ENCODE assay signal across 8 cellular contexts in genomic region chr17:74775409-74776043, GRCh38. TPM values are rescaled to one million over a fixed set of nuclear protein-coding genes. Genes with fewer than 3 reads are reported as not detected.
DNase-seq lines count a peak whose midpoint lies in the region; ATAC-seq, FAIRE-seq and TF ChIP-seq lines count a peak whose summit lies in the region.

No MANE protein-coding gene starts in this region.

- peak overlapping the region; percentile 86 for H3K9ac ChIP-seq in GM12878 (ENCODE audit: control insufficient read depth, insufficient read depth, low read length)

- in situ Hi-C loops in GM12878 (cut with MboI): no loop called here

- peaks cover 16% of the 10 kb centered on the region for H3K79me2 ChIP-seq in GM12878 (ENCODE audit: control insufficient read depth, insufficient read depth, low read length)

- WGBS in GM12878 (ENCODE audit: insufficient coverage, insufficient replicate concordance, low lambda C conversion rate, missing lambda C conversion rate): 25% methylated on average over 12 of the region's 12 CpGs

- POLR2A ChIA-PET in GM12878 (lab: Charles Lee): interaction anchor here (0.6 to 2.3 kb wide), 12 partner anchors 16 to 1011 kb away, joined by 3 to 15 read pairs (median 4); partner anchors contain the start of gene FDXR

- peak overlapping the region; percentile 83 for H3K27ac ChIP-seq in cardiac muscle cell
- H3K27ac ChIP-seq in GM12878 (ENCODE audit: control insufficient read depth, insufficient read depth): peak overlapping the region; percentile 59
- H3K27ac ChIP-seq in lower lobe of right lung: peak overlapping the region; percentile 78
- H3K27ac ChIP-seq in upper lobe of right lung: peak overlapping the region; percentile 77

- intact Hi-C loops in Right ventricle myocardium inferior (cut with DNase I) (loop anchor here (5.0 kb wide), 1 partner anchor 97 kb away; the partner anchor contains the start of gene FDXR), GM12878 (cut with micrococcal nuclease; ENCODE audit: unreplicated experiment) (no loop called here), lower lobe of right lung (cut with DNase I) (no loop called here), upper lobe of right lung (cut with DNase I) (no loop called here)

- H3K4me3 ChIP-seq in cardiac muscle cell (peak overlapping the region; percentile 61), GM12878 (peak overlapping the region; percentile 73), lower lobe of right lung (peak overlapping the region; percentile 92), upper lobe of right lung (peak overlapping the region; percentile 87)

- no peak for TF ChIP-seq EP300 in GM12878 (IDR thresholded peaks at IDR 0.05; ENCODE audit: borderline replicate concordance in 1 of 2, control insufficient read depth in 1 of 2, low read depth in 2 of 2, low read length in 2 of 2)

- H3K4me1 ChIP-seq in cardiac muscle cell (ENCODE audit: low read depth) (peaks cover 7% of the 10 kb centered on the region), GM12878 (ENCODE audit: control insufficient read depth, insufficient read depth, low read length) (peaks cover 23% of the 10 kb centered on the region), lower lobe of right lung (peaks cover 54% of the 10 kb centered on the region), upper lobe of right lung (peaks cover 23% of the 10 kb centered on the region)

- no peak for DNase-seq in cardiac muscle cell (ENCODE audit: low read depth in 1 of 2, low spot score in 1 of 2)
- no peak for DNase-seq in Right ventricle myocardium inferior (ENCODE audit: missing footprints)
- no peak for DNase-seq in GM12878 (ENCODE audit: low read depth, low spot score)
- DNase-seq in lower lobe of right lung: no peak
- DNase-seq in upper lobe of right lung: no peak
- DNase-seq in NCI-H345 treated with DMSO at 0.1 percent for 48 hours (lab: John Stamatoyannopoulos, UW; ENCODE audit: unreplicated experiment): no peak
- no peak for DNase-seq in stimulated activated naive CD4-positive, alpha-beta T cell (lab: John Stamatoyannopoulos, UW)
- DNase-seq in NCI-H2196 treated with DMSO at 0.1 percent for 48 hours (lab: John Stamatoyannopoulos, UW; ENCODE audit: unreplicated experiment): no peak

- TF ChIP-seq CTCF in cardiac muscle cell (IDR thresholded peaks at IDR 0.05; ENCODE audit: low read depth, low read length): no peak
- no peak for TF ChIP-seq CTCF in GM12878 (IDR thresholded peaks at IDR 0.05 in 2 of 3, conservative IDR thresholded peaks at IDR 0.05 in 1 of 3; ENCODE audit: control insufficient read depth in 2 of 3, extremely low read depth in 1 of 3, insufficient read depth in 1 of 3, low read depth in 3 of 3, low read length in 3 of 3)
- TF ChIP-seq CTCF in lower lobe of right lung (IDR thresholded peaks at IDR 0.05): no peak
- TF ChIP-seq CTCF in upper lobe of right lung (IDR thresholded peaks at IDR 0.05): no peak

- no peak for FAIRE-seq in GM12878 (lab: Jason Lieb, UNC)

- H3K27me3 ChIP-seq in cardiac muscle cell (no peaks in the 10 kb centered on the region), GM12878 (replicated peaks in 1 of 2; ENCODE audit: control insufficient read depth in 2 of 2, insufficient read depth in 2 of 2, low read length in 1 of 2) (no peaks in the 10 kb centered on the region), lower lobe of right lung (ENCODE audit: low read depth) (no peaks in the 10 kb centered on the region), upper lobe of right lung (no peaks in the 10 kb centered on the region)

- RAD21 ChIA-PET in GM12878 (lab: Charles Lee; ENCODE audit: unreplicated experiment): interaction anchor here (1.0 to 3.5 kb wide), 8 partner anchors 16 to 185 kb away, joined by 3 to 13 read pairs (median 4); partner anchors contain the start of gene RAB37

- TF ChIP-seq RAD21 in GM12878 (IDR thresholded peaks at IDR 0.05; ENCODE audit: insufficient read depth, low read depth, low read length): no peak

- no peaks in the 10 kb centered on the region for H3K9me3 ChIP-seq in cardiac muscle cell (ENCODE audit: low read depth)
- H3K9me3 ChIP-seq in GM12878 (replicated peaks; ENCODE audit: control insufficient read depth, insufficient read depth, low read length): no peaks in the 10 kb centered on the region
- no peaks in the 10 kb centered on the region for H3K9me3 ChIP-seq in lower lobe of right lung
- no peaks in the 10 kb centered on the region for H3K9me3 ChIP-seq in upper lobe of right lung

- peak overlapping the region; percentile 89 for H3K4me2 ChIP-seq in GM12878 (ENCODE audit: control insufficient read depth, insufficient read depth)

- CTCF ChIA-PET in GM12878 (lab: Yijun Ruan, JAX): interaction anchor here (0.7 to 7.0 kb wide), 11 partner anchors 16 to 215 kb away, joined by 3 to 60 read pairs (median 3); no protein-coding TSS in a partner anchor

- ATAC-seq in Right ventricle myocardium inferior (no peak), GM12878 (no peak), lower lobe of right lung (no peak), upper lobe of right lung (no peak)

- TF ChIP-seq POLR2A in GM12878 (IDR thresholded peaks at IDR 0.05; ENCODE audit: low read depth, low read length): no peak

- SMC1A ChIA-PET in GM12878 (lab: Charles Lee; ENCODE audit: uncharacterized antibody, unreplicated experiment): interaction anchor here (0.8 to 2.9 kb wide), 4 partner anchors 21 to 37 kb away, joined by 3 to 10 read pairs (median 8); no protein-coding TSS in a partner anchor

- no peaks in the 10 kb centered on the region; the same call in 1 of the 2 replicates for H4K20me1 ChIP-seq in GM12878 (ENCODE audit: control insufficient read depth, insufficient read depth)

- BruUV-seq in GM12878 (replicated peaks; lab: Mats Ljungman, UMichigan): TSS peak; percentile 88

- peak overlapping the region; percentile 91 for H2AFZ ChIP-seq in GM12878 (ENCODE audit: control insufficient read depth, low read depth, low read length)

- H3K36me3 ChIP-seq in cardiac muscle cell (no peaks in the 10 kb centered on the region), GM12878 (ENCODE audit: control insufficient read depth in 2 of 2, insufficient read depth in 2 of 2, low read length in 1 of 2) (peaks cover 19 to 23% of the 10 kb centered on the region in 2 experiments; a peak in 3 of 4 replicates), lower lobe of right lung (peaks cover 39% of the 10 kb centered on the region), upper lobe of right lung (peaks cover 29% of the 10 kb centered on the region)

RNA-seq across cellular contexts. Expression of gene NAT9, which starts 0.6 kb away (rescaled TPM):
- total RNA-seq in cardiac muscle cell (45.9 and 73.1 TPM in 2 replicates), Right ventricle myocardium inferior (19.4 TPM), GM12878 (2014; rRNA removed) (16.3 and 16.7 TPM in 2 replicates), GM12878 (2014; rRNA removed; fragmentation: Illumina TruSeq; extraction: Trizol) (27.5 and 28.0 TPM in 2 replicates), GM12878 (2021) (44.8 and 45.3 TPM in 2 replicates), lower lobe of right lung (48.6 TPM), upper lobe of right lung (40.8 TPM)
- polyA plus RNA-seq in cardiac muscle cell (56.2 and 96.8 TPM in 2 replicates), GM12878 (2011; rRNA removed) (23.2 and 26.7 TPM in 2 replicates), GM12878 (2014; fragmentation: Illumina TruSeq; extraction: Trizol) (17.9 and 26.4 TPM in 2 replicates), GM12878 (2014; fragmentation: Nextera tagmentation; extraction: Ambion mirVana) (1 to 10 TPM; 3.5 to 4.5 TPM), GM12878 (2014; rRNA removed) (43.2 and 46.4 TPM in 2 replicates), GM12878 (2016; fragmentation: Nextera tagmentation; extraction: Ambion mirVana) (10 to 100 TPM; 33.9 to 36.4 TPM)
- 68.1 and 91.4 TPM in 2 replicates for total RNA-seq in GM12878 (2013; cell fraction: nucleolus; rRNA removed)
- 36.0 TPM for polyA plus RNA-seq in GM12878 (2011; ENCODE audit: low read depth)
- 31.5 and 40.8 TPM in 2 replicates for polyA plus RNA-seq in GM12878 (2011; cell fraction: cytosol; rRNA removed)
- polyA plus RNA-seq in GM12878 (2011; cell fraction: nucleus; rRNA removed): 150 and 164 TPM in 2 replicates
- 40.0 and 45.4 TPM in 2 replicates for polyA plus RNA-seq in GM12878 (2012)
- 18.9 and 36.0 TPM in 2 replicates for polyA minus RNA-seq in GM12878 (2011; rRNA and poly(A)+ RNA removed)
- 6.5 and 9.3 TPM in 2 replicates for polyA minus RNA-seq in GM12878 (2011; cell fraction: cytosol; rRNA and poly(A)+ RNA removed)
- 29.6 and 34.8 TPM in 2 replicates for polyA minus RNA-seq in GM12878 (2011; cell fraction: nucleus; rRNA and poly(A)+ RNA removed)

RNA-seq across cellular contexts. Expression of gene NHERF1, which starts 27.1 kb away (rescaled TPM):
- total RNA-seq in cardiac muscle cell: 78.2 and 87.3 TPM in 2 replicates
- polyA plus RNA-seq in cardiac muscle cell: 95.1 and 111 TPM in 2 replicates
- total RNA-seq in Right ventricle myocardium inferior: 15.9 TPM
- 10.8 and 11.9 TPM in 2 replicates for total RNA-seq in GM12878 (2013; cell fraction: nucleolus; rRNA removed)
- total RNA-seq in GM12878 (2014; rRNA removed): 24.7 and 27.4 TPM in 2 replicates
- 21.5 and 23.5 TPM in 2 replicates for total RNA-seq in GM12878 (2014; rRNA removed; fragmentation: Illumina TruSeq; extraction: Trizol)
- total RNA-seq in GM12878 (2021): 52.9 and 53.2 TPM in 2 replicates
- polyA plus RNA-seq in GM12878 (2011; ENCODE audit: low read depth): 13.3 TPM
- polyA plus RNA-seq in GM12878 (2011; rRNA removed): 35.4 and 61.6 TPM in 2 replicates
- 72.8 and 76.3 TPM in 2 replicates for polyA plus RNA-seq in GM12878 (2011; cell fraction: cytosol; rRNA removed)
- 42.6 and 58.8 TPM in 2 replicates for polyA plus RNA-seq in GM12878 (2011; cell fraction: nucleus; rRNA removed)
- polyA plus RNA-seq in GM12878 (2012): 27.8 and 28.5 TPM in 2 replicates
- 21.5 and 39.2 TPM in 2 replicates for polyA plus RNA-seq in GM12878 (2014; fragmentation: Illumina TruSeq; extraction: Trizol)
- 10 to 100 TPM; 13.4 to 14.3 TPM for polyA plus RNA-seq in GM12878 (2014; fragmentation: Nextera tagmentation; extraction: Ambion mirVana)
- 38.8 and 41.3 TPM in 2 replicates for polyA plus RNA-seq in GM12878 (2014; rRNA removed)
- 10 to 100 TPM; 57.3 to 61.2 TPM for polyA plus RNA-seq in GM12878 (2016; fragmentation: Nextera tagmentation; extraction: Ambion mirVana)
- polyA minus RNA-seq in GM12878 (2011; rRNA and poly(A)+ RNA removed): 49.8 and 66.4 TPM in 2 replicates
- 24.6 and 28.6 TPM in 2 replicates for polyA minus RNA-seq in GM12878 (2011; cell fraction: cytosol; rRNA and poly(A)+ RNA removed)
- polyA minus RNA-seq in GM12878 (2011; cell fraction: nucleus; rRNA and poly(A)+ RNA removed): 8.5 and 14.5 TPM in 2 replicates
- 35.7 TPM for total RNA-seq in lower lobe of right lung
- 28.4 TPM for total RNA-seq in upper lobe of right lung

RNA-seq across cellular contexts. Expression of gene RAB37, which starts 38.5 kb away (rescaled TPM):
- 3.4 and 6.9 TPM in 2 replicates for total RNA-seq in cardiac muscle cell
- 4.6 and 4.9 TPM in 2 replicates for polyA plus RNA-seq in cardiac muscle cell
- total RNA-seq in Right ventricle myocardium inferior: 2.6 TPM
- 7.8 and 10.2 TPM in 2 replicates for total RNA-seq in GM12878 (2013; cell fraction: nucleolus; rRNA removed)
- 1.1 and 1.5 TPM in 2 replicates for total RNA-seq in GM12878 (2014; rRNA removed)
- total RNA-seq in GM12878 (2014; rRNA removed; fragmentation: Illumina TruSeq; extraction: Trizol): 1.7 and 2.0 TPM in 2 replicates
- total RNA-seq in GM12878 (2021): 2.3 and 2.7 TPM in 2 replicates
- 9.9 TPM for polyA plus RNA-seq in GM12878 (2011; ENCODE audit: low read depth)
- polyA plus RNA-seq in GM12878 (2011; rRNA removed): 4.5 and 5.6 TPM in 2 replicates
- polyA plus RNA-seq in GM12878 (2011; cell fraction: cytosol; rRNA removed): 4.4 and 4.5 TPM in 2 replicates
- 4.2 and 8.4 TPM in 2 replicates for polyA plus RNA-seq in GM12878 (2011; cell fraction: nucleus; rRNA removed)
- polyA plus RNA-seq in GM12878 (2012): 11.4 and 11.9 TPM in 2 replicates
- 1.9 and 3.1 TPM in 2 replicates for polyA plus RNA-seq in GM12878 (2014; fragmentation: Illumina TruSeq; extraction: Trizol)
- polyA plus RNA-seq in GM12878 (2014; fragmentation: Nextera tagmentation; extraction: Ambion mirVana): under 1 TPM; 0.48 to 0.97 TPM
- 3.6 and 5.6 TPM in 2 replicates for polyA plus RNA-seq in GM12878 (2014; rRNA removed)
- 1 to 10 TPM; 1.6 to 1.7 TPM for polyA plus RNA-seq in GM12878 (2016; fragmentation: Nextera tagmentation; extraction: Ambion mirVana)
- polyA minus RNA-seq in GM12878 (2011; rRNA and poly(A)+ RNA removed): 2.7 and 4.6 TPM in 2 replicates
- 1.1 and 1.9 TPM in 2 replicates for polyA minus RNA-seq in GM12878 (2011; cell fraction: cytosol; rRNA and poly(A)+ RNA removed)
- polyA minus RNA-seq in GM12878 (2011; cell fraction: nucleus; rRNA and poly(A)+ RNA removed): 0.48 and 0.86 TPM in 2 replicates
- 7.4 TPM for total RNA-seq in lower lobe of right lung
- 6.8 TPM for total RNA-seq in upper lobe of right lung
